In the genomic region with DNA sequence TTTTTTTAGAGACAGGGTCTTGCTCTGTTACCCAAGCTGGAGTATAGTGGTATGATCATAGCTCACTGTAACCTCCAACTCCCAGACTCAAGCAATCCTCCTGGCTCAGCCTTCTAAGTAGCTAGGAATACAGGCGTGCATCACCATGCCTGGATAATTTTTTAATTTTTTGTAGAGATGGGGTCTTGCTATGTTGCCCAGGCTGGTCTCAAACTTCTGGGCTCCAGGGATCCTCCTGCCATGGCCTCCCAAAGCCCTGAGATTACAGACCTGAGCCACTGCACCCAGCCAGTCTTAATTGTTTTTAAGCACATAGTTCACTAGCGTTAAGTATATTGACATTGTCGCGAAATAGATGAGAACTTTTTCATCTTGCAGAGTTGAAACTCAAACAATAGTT, we compare ENCODE assay signal across 1 cellular context.
A peak's percentile ranks its signal among the peaks of the same experiment; 100 is the strongest.
TF ChIP-seq lines count a peak whose summit lies in the region.

No MANE protein-coding gene starts in this region.

TF ChIP-seq in HepG2, 621 proteins besides CTCF, POLR2A, EP300 and RAD21:
- no peak for TF ChIP-seq GTF2F1 (IDR thresholded peaks at IDR 0.05; ENCODE audit: low read length)
- TF ChIP-seq ZNF121 (CRISPR knock-in tag; IDR thresholded peaks at IDR 0.05), result peak; percentile 59; the same call in 1 of the 2 replicates
- TF ChIP-seq AGO1 (IDR thresholded peaks at IDR 0.05; ENCODE audit: low read depth, low read length, poor library complexity, severe bottlenecking), result no peak
- TF ChIP-seq AFF4 (CRISPR knock-in tag; IDR thresholded peaks at IDR 0.05), result no peak
- TF ChIP-seq, protein P1, sequence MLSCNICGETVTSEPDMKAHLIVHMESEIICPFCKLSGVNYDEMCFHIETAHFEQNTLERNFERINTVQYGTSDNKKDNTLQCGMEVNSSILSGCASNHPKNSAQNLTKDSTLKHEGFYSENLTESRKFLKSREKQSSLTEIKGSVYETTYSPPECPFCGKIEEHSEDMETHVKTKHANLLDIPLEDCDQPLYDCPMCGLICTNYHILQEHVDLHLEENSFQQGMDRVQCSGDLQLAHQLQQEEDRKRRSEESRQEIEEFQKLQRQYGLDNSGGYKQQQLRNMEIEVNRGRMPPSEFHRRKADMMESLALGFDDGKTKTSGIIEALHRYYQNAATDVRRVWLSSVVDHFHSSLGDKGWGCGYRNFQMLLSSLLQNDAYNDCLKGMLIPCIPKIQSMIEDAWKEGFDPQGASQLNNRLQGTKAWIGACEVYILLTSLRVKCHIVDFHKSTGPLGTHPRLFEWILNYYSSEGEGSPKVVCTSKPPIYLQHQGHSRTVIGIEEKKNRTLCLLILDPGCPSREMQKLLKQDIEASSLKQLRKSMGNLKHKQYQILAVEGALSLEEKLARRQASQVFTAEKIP (CRISPR knock-in tag; IDR thresholded peaks at IDR 0.05; ENCODE audit: borderline replicate concordance), result no peak
- TF ChIP-seq KDM6A (CRISPR knock-in tag; IDR thresholded peaks at IDR 0.05; ENCODE audit: low read depth), result no peak
- TF ChIP-seq MXD4 (CRISPR knock-in tag; IDR thresholded peaks at IDR 0.05), result no peak
